8 cellular contexts compared by ENCODE assay signal in the genomic region with DNA sequence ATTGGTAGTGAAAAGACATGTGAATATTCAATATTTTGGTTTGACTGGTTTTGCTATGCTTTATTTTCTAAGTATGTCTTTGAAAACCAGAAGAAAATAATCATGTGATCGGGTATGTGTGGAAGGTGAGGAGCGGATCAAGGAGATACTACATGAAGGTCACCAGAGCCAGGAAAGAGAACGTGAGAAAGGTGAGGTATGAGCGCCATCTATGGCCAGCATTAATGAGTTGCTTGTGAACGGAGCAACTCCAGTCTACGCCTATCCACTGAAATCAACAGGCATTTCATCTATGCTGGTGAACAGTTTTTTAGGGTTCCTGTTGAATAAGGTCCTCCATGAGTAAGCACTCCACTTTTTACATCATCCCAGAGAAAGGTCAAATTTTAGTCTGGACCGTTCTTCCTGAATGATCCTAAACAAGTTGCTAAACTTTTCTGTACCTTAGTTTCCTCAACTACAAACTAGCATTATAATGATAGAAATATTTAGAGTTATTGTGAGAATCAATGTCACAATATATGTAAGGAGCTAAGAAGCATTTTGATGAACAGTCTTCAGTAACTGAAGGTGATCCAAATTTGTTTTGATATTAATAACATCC.
DNase-seq lines count a peak whose midpoint lies in the region; ATAC-seq and TF ChIP-seq lines count a peak whose summit lies in the region.

No MANE protein-coding gene starts in this region.

- H3K27me3 Mint-ChIP-seq in brain, result peaks cover 5% of the 10 kb centered on the region

- no peak overlapping the region for H3K4me3 Mint-ChIP-seq in brain

- peak; percentile 68 to 73 for DNase-seq in AML-193 (lab: John Stamatoyannopoulos, UW)
- DNase-seq in NCI-H460 (ENCODE audit: extremely low read depth, low read depth), result peak; percentile 69
- DNase-seq in kidney epithelial cell (ENCODE audit: low read depth), result peak; percentile 23
- DNase-seq in DMS79 treated with DMSO at 0.1 percent for 48 hours (lab: John Stamatoyannopoulos, UW), result no peak
- DNase-seq in prostate gland (ENCODE audit: low spot score), result no peak

- no peaks in the 10 kb centered on the region for H3K36me3 Mint-ChIP-seq in brain

- intact Hi-C loops in prostate gland (cut with DNase I), result no loop called here

- H3K4me1 ChIP-seq in prostate gland (replicated peaks), result no peaks in the 10 kb centered on the region

- H3K27ac ChIP-seq in prostate gland, result no peak overlapping the region

- H3K36me3 ChIP-seq in kidney epithelial cell (ENCODE audit: control insufficient read depth, insufficient read depth, low read length) (no peaks in the 10 kb centered on the region), prostate gland (no peaks in the 10 kb centered on the region)

- no peaks in the 10 kb centered on the region for H3K9me3 Mint-ChIP-seq in brain

- peaks cover 5% of the 10 kb centered on the region for H3K4me1 Mint-ChIP-seq in brain

- no peak overlapping the region for H3K27ac Mint-ChIP-seq in brain

- H3K27me3 ChIP-seq in kidney epithelial cell (ENCODE audit: control insufficient read depth, insufficient read depth, low read length) (no peaks in the 10 kb centered on the region), prostate gland (replicated peaks; ENCODE audit: insufficient read depth) (no peaks in the 10 kb centered on the region)

- H3K4me3 ChIP-seq in kidney epithelial cell (ENCODE audit: low read depth, low read length) (no peak overlapping the region), prostate gland (no peak overlapping the region)

- no peaks in the 10 kb centered on the region for H3K9me3 ChIP-seq in prostate gland

- TF ChIP-seq CTCF in brain (conservative IDR thresholded peaks at IDR 0.05) (peak; percentile 75 to 89), kidney epithelial cell (IDR thresholded peaks at IDR 0.05; ENCODE audit: insufficient read depth, low read length, poor library complexity, severe bottlenecking) (peak; percentile 71), prostate gland (IDR thresholded peaks at IDR 0.05) (peak in 1 of 4 experiments; percentile 7)

- no peak for TF ChIP-seq POLR2A in prostate gland (IDR thresholded peaks at IDR 0.05)

- 17% methylated on average over 7 of the region's 7 CpGs for WGBS in prostate gland

- peak; percentile 89 for ATAC-seq in GM18909 (IDR thresholded peaks at IDR 0.05; ENCODE audit: poor library complexity, unreplicated experiment)
- ATAC-seq in HG03159 (IDR thresholded peaks at IDR 0.05; ENCODE audit: unreplicated experiment), result peak; percentile 85

Comparison
In these comparisons a context has a peak if more than half of its experiments do, and no peak if none do; other contexts are left out.
1. DNase-seq: peak in AML-193 (2 of 2), NCI-H460 (single experiment) and kidney epithelial cell (single experiment); none in DMS79 treated with DMSO at 0.1 percent for 48 hours (single experiment) and prostate gland (single experiment).